Comparison of ENCODE assay signal across 17 cellular contexts in the genomic region with DNA sequence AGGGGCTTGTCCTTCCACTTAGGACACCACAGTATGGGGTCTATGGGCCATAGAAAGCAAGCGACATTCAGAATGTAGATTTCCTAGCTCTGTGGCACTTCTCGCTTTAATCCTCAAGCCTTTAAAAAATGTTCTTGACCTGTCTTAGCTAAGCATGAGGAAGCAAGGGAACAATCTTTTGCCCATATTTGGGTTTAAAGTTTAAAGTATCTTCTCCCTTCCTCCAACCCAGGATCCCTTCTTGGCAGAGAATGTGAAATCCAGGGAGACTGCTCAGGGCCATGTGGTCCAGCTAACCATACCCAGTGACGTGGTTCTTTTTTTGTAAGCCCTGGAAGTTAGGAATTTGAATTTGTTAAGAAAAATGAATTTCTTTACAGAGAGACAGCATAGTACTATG.
DNase-seq lines count a peak whose midpoint lies in the region; ATAC-seq, FAIRE-seq and TF ChIP-seq lines count a peak whose summit lies in the region.
"Had no signal": no experiment of that assay in that cellular context is flagged by ENCODE, and none has a peak within 500 bp of the region (broad histone marks: within the 10 kb centered on the region; RNA-seq: fewer than 3 reads in every experiment).

No MANE protein-coding gene starts in this region.

- H3K4me1 Mint-ChIP-seq in activated T-helper 2 cell treated with anti-CD3 and anti-CD28 coated beads, Interferon-gamma antibody, Interleukin-2, Interleukin-4, amounts not matched to agents 10 μg/mL and 5 μg/mL and 100 μg/mL, durations not matched to agents 14 hours and 24 hours and 36 hours (ENCODE audit: low read depth) = peaks cover 4% of the 10 kb centered on the region
- H3K4me1 Mint-ChIP-seq: stimulated activated naive CD8-positive, alpha-beta T cell treated with anti-CD3 and anti-CD28 coated beads, Interleukin-15, amount 100 ng/mL, for 72 hours had no signal

- H3K27ac ChIP-seq in left ventricle myocardium inferior (replicated peaks) = no peak overlapping the region
- no peak overlapping the region for H3K27ac ChIP-seq in brain microvascular endothelial cell
- H3K27ac ChIP-seq: 22Rv1 had no signal

- in situ Hi-C loops in brain microvascular endothelial cell (cut with HindIII; ENCODE audit: low pct_ligation_motif_present, low sequenced_read_pairs) = no loop called here

- H3K36me3 Mint-ChIP-seq in activated T-helper 2 cell treated with anti-CD3 and anti-CD28 coated beads, Interferon-gamma antibody, Interleukin-2, Interleukin-4, amounts not matched to agents 10 μg/mL and 5 μg/mL and 100 μg/mL, durations not matched to agents 14 hours and 24 hours and 36 hours (ENCODE audit: low read depth) = no peaks in the 10 kb centered on the region

- intact Hi-C loops in Right ventricle myocardium inferior (cut with DNase I) (no loop called here), left ventricle myocardium inferior (cut with micrococcal nuclease) (no loop called here)
- intact Hi-C loops in activated T-helper 2 cell treated with anti-CD3 and anti-CD28 coated beads, Interferon-gamma antibody, Interleukin-2, Interleukin-4, amounts not matched to agents 10 μg/mL and 5 μg/mL and 100 μg/mL, durations not matched to agents 14 hours and 24 hours and 36 hours (cut with micrococcal nuclease) = no loop called here

- H3K9me3 Mint-ChIP-seq in activated T-helper 2 cell treated with anti-CD3 and anti-CD28 coated beads, Interferon-gamma antibody, Interleukin-2, Interleukin-4, amounts not matched to agents 10 μg/mL and 5 μg/mL and 100 μg/mL, durations not matched to agents 14 hours and 24 hours and 36 hours = no peaks in the 10 kb centered on the region
- H3K9me3 Mint-ChIP-seq: immature natural killer cell; stimulated activated naive CD8-positive, alpha-beta T cell treated with anti-CD3 and anti-CD28 coated beads, Interleukin-15, amount 100 ng/mL, for 72 hours had no signal

- ATAC-seq in Right ventricle myocardium inferior (peak; percentile 34), GM19328 (IDR thresholded peaks at IDR 0.05; ENCODE audit: unreplicated experiment) (no peak), HG03135 (IDR thresholded peaks at IDR 0.05; ENCODE audit: unreplicated experiment) (no peak)
- ATAC-seq: activated CD8-positive, alpha-beta T cell treated with anti-CD3 and anti-CD28 coated beads, Interleukin-2, amount 10 ng/mL, durations not matched to agents 7 days and 5 days; stimulated activated naive CD8-positive, alpha-beta T cell treated with anti-CD3 and anti-CD28 coated beads, Interleukin-15, amount 100 ng/mL, for 72 hours had no signal

- peaks cover 15% of the 10 kb centered on the region for H3K4me1 ChIP-seq in left ventricle myocardium inferior

- no peak overlapping the region for H3K4me3 Mint-ChIP-seq in activated T-helper 2 cell treated with anti-CD3 and anti-CD28 coated beads, Interferon-gamma antibody, Interleukin-2, Interleukin-4, amounts not matched to agents 10 μg/mL and 5 μg/mL and 100 μg/mL, durations not matched to agents 14 hours and 24 hours and 36 hours (ENCODE audit: low read depth)
- H3K4me3 Mint-ChIP-seq: activated CD8-positive, alpha-beta T cell treated with anti-CD3 and anti-CD28 coated beads, Interleukin-2, amount 10 ng/mL, durations not matched to agents 7 days and 5 days; immature natural killer cell; stimulated activated naive CD8-positive, alpha-beta T cell treated with anti-CD3 and anti-CD28 coated beads, Interleukin-15, amount 100 ng/mL, for 72 hours had no signal

- no peak for FAIRE-seq in GM12891 (lab: Jason Lieb, UNC)

- H3K9me3 ChIP-seq in left ventricle myocardium inferior (replicated peaks) = no peaks in the 10 kb centered on the region

- no peak overlapping the region for H3K4me3 ChIP-seq in left ventricle myocardium inferior
- H3K4me3 ChIP-seq in brain microvascular endothelial cell (ENCODE audit: low read depth, low read length) = no peak overlapping the region

- no peak for TF ChIP-seq POLR2A in GM12891 (IDR thresholded peaks at IDR 0.05; ENCODE audit: low read depth, low read length)

- no peaks in the 10 kb centered on the region for H3K27me3 ChIP-seq in left ventricle myocardium inferior (ENCODE audit: low read depth)
- H3K27me3 ChIP-seq in brain microvascular endothelial cell (replicated peaks) = no peaks in the 10 kb centered on the region

- H3K27me3 Mint-ChIP-seq in activated T-helper 2 cell treated with anti-CD3 and anti-CD28 coated beads, Interferon-gamma antibody, Interleukin-2, Interleukin-4, amounts not matched to agents 10 μg/mL and 5 μg/mL and 100 μg/mL, durations not matched to agents 14 hours and 24 hours and 36 hours (ENCODE audit: low read depth) = peaks cover 3% of the 10 kb centered on the region
- H3K27me3 Mint-ChIP-seq: stimulated activated naive CD8-positive, alpha-beta T cell treated with anti-CD3 and anti-CD28 coated beads, Interleukin-15, amount 100 ng/mL, for 72 hours had no signal

- no peak for TF ChIP-seq CTCF in left ventricle myocardium inferior (IDR thresholded peaks at IDR 0.05; ENCODE audit: borderline replicate concordance)
- no peak for TF ChIP-seq CTCF in brain microvascular endothelial cell (IDR thresholded peaks at IDR 0.05; ENCODE audit: low read depth, low read length, missing control alignments)

- no peak overlapping the region for H3K27ac Mint-ChIP-seq in activated T-helper 2 cell treated with anti-CD3 and anti-CD28 coated beads, Interferon-gamma antibody, Interleukin-2, Interleukin-4, amounts not matched to agents 10 μg/mL and 5 μg/mL and 100 μg/mL, durations not matched to agents 14 hours and 24 hours and 36 hours
- H3K27ac Mint-ChIP-seq: activated CD8-positive, alpha-beta T cell treated with anti-CD3 and anti-CD28 coated beads, Interleukin-2, amount 10 ng/mL, durations not matched to agents 7 days and 5 days; immature natural killer cell; stimulated activated naive CD8-positive, alpha-beta T cell treated with anti-CD3 and anti-CD28 coated beads, Interleukin-15, amount 100 ng/mL, for 72 hours had no signal

- no peak for DNase-seq in Right ventricle myocardium inferior (ENCODE audit: missing footprints)
- no peak for DNase-seq in left ventricle myocardium inferior
- DNase-seq in brain microvascular endothelial cell = peak; percentile 53
- peak; percentile 92 for DNase-seq in iris pigment epithelial cell (ENCODE audit: low read depth)
- DNase-seq in activated T-helper 2 cell treated with anti-CD3 and anti-CD28 coated beads, Interferon-gamma antibody, Interleukin-2, Interleukin-4, amounts not matched to agents 10 μg/mL and 5 μg/mL and 100 μg/mL, durations not matched to agents 14 hours and 24 hours and 36 hours (ENCODE audit: low spot score) = no peak
- no peak for DNase-seq in GM12891 (ENCODE audit: insufficient read length, low spot score)
- DNase-seq: activated CD8-positive, alpha-beta T cell treated with anti-CD3 and anti-CD28 coated beads, Interleukin-2, amount 10 ng/mL, durations not matched to agents 7 days and 5 days; anterior cingulate cortex; effector CD4-positive, alpha-beta T cell; foreskin melanocyte; immature natural killer cell; Kasumi-1; NCI-H1436 treated with DMSO at 0.1 percent for 48 hours; stimulated activated naive CD8-positive, alpha-beta T cell treated with anti-CD3 and anti-CD28 coated beads, Interleukin-15, amount 100 ng/mL, for 72 hours had no signal

- H3K36me3 ChIP-seq in left ventricle myocardium inferior (no peaks in the 10 kb centered on the region), brain microvascular endothelial cell (replicated peaks) (no peaks in the 10 kb centered on the region)

TF ChIP-seq in GM12891, 5 proteins besides CTCF, POLR2A, EP300 and RAD21:
- TF ChIP-seq POU2F2 (IDR thresholded peaks at IDR 0.05; ENCODE audit: low read depth, low read length) = no peak
- no peak for TF ChIP-seq PAX5 (IDR thresholded peaks at IDR 0.05; ENCODE audit: insufficient read depth, low read length, severe bottlenecking)
- TF ChIP-seq POLR2AphosphoS5 (IDR thresholded peaks at IDR 0.05; ENCODE audit: low read depth, low read length) = no peak
- no peak for TF ChIP-seq TAF1 (IDR thresholded peaks at IDR 0.05; ENCODE audit: low read depth, low read length)
- no peak for TF ChIP-seq SPI1 (IDR thresholded peaks at IDR 0.05; ENCODE audit: low read depth, low read length)

Comparison
In these comparisons a context has a peak if more than half of its experiments do, and no peak if none do; other contexts are left out.
1. DNase-seq: peak in brain microvascular endothelial cell (single experiment) and iris pigment epithelial cell (single experiment); none in Right ventricle myocardium inferior (single experiment), left ventricle myocardium inferior (single experiment), activated T-helper 2 cell treated with anti-CD3 and anti-CD28 coated beads, Interferon-gamma antibody, Interleukin-2, Interleukin-4, amounts not matched to agents 10 μg/mL and 5 μg/mL and 100 μg/mL, durations not matched to agents 14 hours and 24 hours and 36 hours (single experiment) and GM12891 (single experiment).